Comparison of ENCODE assay signal across 19 cellular contexts in the genomic region with DNA sequence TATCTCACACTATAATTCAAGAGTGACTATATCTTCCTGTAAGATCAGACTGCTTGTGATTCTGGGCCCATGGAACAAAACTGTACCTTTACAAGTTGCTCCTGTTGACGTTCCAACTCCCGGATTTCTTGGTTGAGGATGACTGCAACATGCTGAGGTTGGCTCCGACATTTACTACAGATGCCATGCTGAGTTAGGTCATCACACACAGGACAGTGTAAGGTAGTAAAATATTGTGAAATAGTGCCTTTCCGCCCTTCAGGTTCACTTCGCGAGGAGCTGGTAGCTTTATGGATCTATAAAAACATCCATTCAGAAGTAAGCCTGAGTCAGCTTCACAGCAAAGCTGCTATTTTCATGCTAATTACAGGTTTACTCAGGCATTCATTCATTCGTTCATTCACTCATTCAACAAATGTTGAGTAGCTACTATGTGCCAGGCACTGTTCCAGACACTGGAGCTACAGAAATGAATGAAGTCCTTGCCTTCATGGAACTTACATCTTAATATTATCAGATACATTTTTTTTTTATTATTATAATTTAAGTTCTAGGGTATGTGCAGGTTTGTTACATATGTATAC.
A peak's percentile ranks its signal among the peaks of the same experiment; 100 is the strongest.
DNase-seq lines count a peak whose midpoint lies in the region; ATAC-seq and TF ChIP-seq lines count a peak whose summit lies in the region.
"Had no signal": no experiment of that assay in that cellular context is flagged by ENCODE, and none has a peak within 500 bp of the region (broad histone marks: within the 10 kb centered on the region; RNA-seq: fewer than 3 reads in every experiment).

No MANE protein-coding gene starts in this region.

- no peaks in the 10 kb centered on the region for H3K9me3 ChIP-seq in right lobe of liver
- H3K9me3 ChIP-seq: SJSA1 had no signal

- WGBS in right lobe of liver (ENCODE audit: insufficient coverage, low coverage, low lambda C conversion rate, missing lambda C conversion rate): 37% methylated on average over 7 of the region's 7 CpGs

- peaks cover 27% of the 10 kb centered on the region for H3K36me3 Mint-ChIP-seq in GM23338 (ENCODE audit: low read depth)

- H3K27me3 ChIP-seq in GM23338 (ENCODE audit: insufficient read depth): no peaks in the 10 kb centered on the region
- H3K27me3 ChIP-seq in right lobe of liver: no peaks in the 10 kb centered on the region
- H3K27me3 ChIP-seq: SJSA1 had no signal

- no peak overlapping the region for H3K4me2 ChIP-seq in GM23338

- H3K79me2 ChIP-seq in GM23338 (replicated peaks; ENCODE audit: insufficient read depth): no peaks in the 10 kb centered on the region

- intact Hi-C loops in right lobe of liver (cut with DNase I): no loop called here

- no peaks in the 10 kb centered on the region for H3K9me2 ChIP-seq in GM23338 (ENCODE audit: insufficient read depth)

- DNase-seq in GM23338 (ENCODE audit: low spot score): no peak
- DNase-seq in RWPE1 (ENCODE audit: low spot score): peak; percentile 8
- no peak for DNase-seq in right lobe of liver
- DNase-seq in nucleus accumbens (lab: John Stamatoyannopoulos, UW): no peak
- DNase-seq in activated T-cell treated with anti-CD3 and anti-CD28 coated beads, Interleukin-2, amount 50 U/mL, for 48 hours: no peak
- DNase-seq: AML-193; C1 segment of cervical spinal cord; CD8-positive, alpha-beta T cell; DND-41; NCI-H1694 treated with DMSO at 0.1 percent for 48 hours; NCI-H2081 treated with DMSO at 0.1 percent for 48 hours; NCI-H2171 treated with DMSO at 0.1 percent for 48 hours; NCI-H524 treated with DMSO at 0.1 percent for 48 hours had no signal

- H3K4me1 Mint-ChIP-seq in GM23338: no peaks in the 10 kb centered on the region; the same call in 2 of the 3 replicates

- no peaks in the 10 kb centered on the region for H3K4me1 ChIP-seq in GM23338 (ENCODE audit: insufficient read depth)
- H3K4me1 ChIP-seq in right lobe of liver: peaks cover 0 to 6% (median 0%) of the 10 kb centered on the region in 4 donors
- H3K4me1 ChIP-seq: SJSA1 had no signal

- H3K9me3 Mint-ChIP-seq in GM23338: no peaks in the 10 kb centered on the region

- POLR2A ChIA-PET in RWPE1 (lab: Yijun Ruan, JAX; ENCODE audit: low non-redundant PET): no interaction called here

- TF ChIP-seq CTCF in GM23338 (conservative IDR thresholded peaks at IDR 0.05; ENCODE audit: low read depth in 2 of 2) (no peak), RWPE1 (conservative IDR thresholded peaks at IDR 0.05; ENCODE audit: low read depth) (no peak), right lobe of liver (IDR thresholded peaks at IDR 0.05) (no peak)

- no peaks in the 10 kb centered on the region for H4K20me1 ChIP-seq in GM23338 (replicated peaks; ENCODE audit: insufficient read depth)

- H3K36me3 ChIP-seq in GM23338 (ENCODE audit: insufficient read depth) (peaks cover 11% of the 10 kb centered on the region; the same call in 1 of the 2 replicates), right lobe of liver (peaks cover 0 to 24% (median 4%) of the 10 kb centered on the region in 4 donors)

- H2AFZ ChIP-seq in GM23338: no peak overlapping the region

- H3F3A ChIP-seq in GM23338 (replicated peaks; ENCODE audit: low read depth): 0 out of 2 replicates have a peak, but pooled peaks cover 4% of the 10 kb centered on the region

- TF ChIP-seq POLR2A in right lobe of liver (IDR thresholded peaks at IDR 0.05): no peak

- no peak overlapping the region for H3K4me3 Mint-ChIP-seq in GM23338
- H3K4me3 Mint-ChIP-seq: CD8-positive, alpha-beta T cell had no signal

- H3K27ac ChIP-seq in GM23338 (ENCODE audit: low read depth) (no peak overlapping the region), RWPE1 (no peak overlapping the region), right lobe of liver (no peak overlapping the region)
- H3K27ac ChIP-seq: HL-60, SJSA1 had no signal

- CTCF ChIA-PET in RWPE1 (lab: Yijun Ruan, JAX): no interaction called here

- H3K27me3 Mint-ChIP-seq in GM23338 (ENCODE audit: insufficient read depth, low read depth, poor library complexity): peaks cover 2% of the 10 kb centered on the region

- ATAC-seq in GM23338 (no peak), esophagus mucosa (peak; percentile 48), right lobe of liver (peak; percentile 64 to 96 (median 85)), GM19395 (IDR thresholded peaks at IDR 0.05; ENCODE audit: unreplicated experiment) (no peak), HG03108 (IDR thresholded peaks at IDR 0.05; ENCODE audit: unreplicated experiment) (no peak)
- ATAC-seq: CD8-positive, alpha-beta T cell; Right ventricle myocardium inferior had no signal

- H3K4me3 ChIP-seq in GM23338 (no peak overlapping the region), right lobe of liver (no peak overlapping the region)
- H3K4me3 ChIP-seq: SJSA1 had no signal

- 0 out of 2 replicates have a peak overlapping the region, but pooled peaks have one; percentile 10 for H3K27ac Mint-ChIP-seq in GM23338
- H3K27ac Mint-ChIP-seq: CD8-positive, alpha-beta T cell had no signal

TF ChIP-seq in GM23338, 12 proteins besides CTCF, POLR2A, EP300 and RAD21:
- TF ChIP-seq ZNF114 (CRISPR knock-in tag; IDR thresholded peaks at IDR 0.05): no peak
- TF ChIP-seq JUNB (IDR thresholded peaks at IDR 0.05; ENCODE audit: unreplicated experiment): no peak
- no peak for TF ChIP-seq CREB1 (CRISPR knock-in tag; IDR thresholded peaks at IDR 0.05; ENCODE audit: low read depth)
- no peak for TF ChIP-seq EZH2 (IDR thresholded peaks at IDR 0.05; ENCODE audit: low read depth, unreplicated experiment)
- TF ChIP-seq, protein P1, sequence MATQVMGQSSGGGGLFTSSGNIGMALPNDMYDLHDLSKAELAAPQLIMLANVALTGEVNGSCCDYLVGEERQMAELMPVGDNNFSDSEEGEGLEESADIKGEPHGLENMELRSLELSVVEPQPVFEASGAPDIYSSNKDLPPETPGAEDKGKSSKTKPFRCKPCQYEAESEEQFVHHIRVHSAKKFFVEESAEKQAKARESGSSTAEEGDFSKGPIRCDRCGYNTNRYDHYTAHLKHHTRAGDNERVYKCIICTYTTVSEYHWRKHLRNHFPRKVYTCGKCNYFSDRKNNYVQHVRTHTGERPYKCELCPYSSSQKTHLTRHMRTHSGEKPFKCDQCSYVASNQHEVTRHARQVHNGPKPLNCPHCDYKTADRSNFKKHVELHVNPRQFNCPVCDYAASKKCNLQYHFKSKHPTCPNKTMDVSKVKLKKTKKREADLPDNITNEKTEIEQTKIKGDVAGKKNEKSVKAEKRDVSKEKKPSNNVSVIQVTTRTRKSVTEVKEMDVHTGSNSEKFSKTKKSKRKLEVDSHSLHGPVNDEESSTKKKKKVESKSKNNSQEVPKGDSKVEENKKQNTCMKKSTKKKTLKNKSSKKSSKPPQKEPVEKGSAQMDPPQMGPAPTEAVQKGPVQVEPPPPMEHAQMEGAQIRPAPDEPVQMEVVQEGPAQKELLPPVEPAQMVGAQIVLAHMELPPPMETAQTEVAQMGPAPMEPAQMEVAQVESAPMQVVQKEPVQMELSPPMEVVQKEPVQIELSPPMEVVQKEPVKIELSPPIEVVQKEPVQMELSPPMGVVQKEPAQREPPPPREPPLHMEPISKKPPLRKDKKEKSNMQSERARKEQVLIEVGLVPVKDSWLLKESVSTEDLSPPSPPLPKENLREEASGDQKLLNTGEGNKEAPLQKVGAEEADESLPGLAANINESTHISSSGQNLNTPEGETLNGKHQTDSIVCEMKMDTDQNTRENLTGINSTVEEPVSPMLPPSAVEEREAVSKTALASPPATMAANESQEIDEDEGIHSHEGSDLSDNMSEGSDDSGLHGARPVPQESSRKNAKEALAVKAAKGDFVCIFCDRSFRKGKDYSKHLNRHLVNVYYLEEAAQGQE (IDR thresholded peaks at IDR 0.05; ENCODE audit: unreplicated experiment): no peak
- no peak for TF ChIP-seq NANOG (IDR thresholded peaks at IDR 0.05; ENCODE audit: borderline replicate concordance)
- TF ChIP-seq, protein P2, sequence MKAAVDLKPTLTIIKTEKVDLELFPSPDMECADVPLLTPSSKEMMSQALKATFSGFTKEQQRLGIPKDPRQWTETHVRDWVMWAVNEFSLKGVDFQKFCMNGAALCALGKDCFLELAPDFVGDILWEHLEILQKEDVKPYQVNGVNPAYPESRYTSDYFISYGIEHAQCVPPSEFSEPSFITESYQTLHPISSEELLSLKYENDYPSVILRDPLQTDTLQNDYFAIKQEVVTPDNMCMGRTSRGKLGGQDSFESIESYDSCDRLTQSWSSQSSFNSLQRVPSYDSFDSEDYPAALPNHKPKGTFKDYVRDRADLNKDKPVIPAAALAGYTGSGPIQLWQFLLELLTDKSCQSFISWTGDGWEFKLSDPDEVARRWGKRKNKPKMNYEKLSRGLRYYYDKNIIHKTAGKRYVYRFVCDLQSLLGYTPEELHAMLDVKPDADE (IDR thresholded peaks at IDR 0.05): no peak

Comparison
In these comparisons a context has a peak if more than half of its experiments do, and no peak if none do; other contexts are left out.
1. ATAC-seq: peak in esophagus mucosa (single experiment) and right lobe of liver (4 of 4); none in GM23338 (single experiment), GM19395 (single experiment) and HG03108 (single experiment).